8 cellular contexts compared by ENCODE assay signal in the genomic region with DNA sequence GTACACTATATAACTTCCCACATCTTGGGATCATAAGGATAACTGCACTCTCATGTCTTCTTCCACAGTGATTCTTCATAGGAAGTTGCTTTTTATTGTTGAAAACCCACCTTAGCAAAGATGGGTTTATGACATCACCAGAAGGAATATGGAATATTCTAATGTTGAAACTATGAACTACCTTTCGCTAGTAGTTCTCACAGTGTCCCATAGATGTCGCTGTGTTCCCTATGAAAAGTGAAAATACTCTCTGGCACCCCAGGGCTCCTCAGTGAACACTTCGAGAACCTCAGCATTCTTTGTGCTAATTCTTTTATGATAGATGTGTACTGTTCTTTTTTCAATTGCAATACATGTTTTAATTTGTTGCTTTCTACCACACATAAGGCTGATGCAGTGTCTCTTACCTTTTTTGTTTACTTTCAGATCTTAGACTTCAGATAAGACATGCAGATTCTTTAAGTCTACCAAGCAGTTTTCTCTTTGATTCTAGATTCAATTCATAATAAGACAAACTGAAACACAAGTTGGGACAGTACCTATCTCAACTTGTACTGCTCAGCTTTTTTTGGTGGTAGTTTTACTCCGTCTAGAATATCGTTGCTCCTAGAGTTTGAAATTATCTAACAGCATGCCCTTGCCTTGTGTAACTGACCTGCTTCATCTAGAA.
DNase-seq lines count a peak whose midpoint lies in the region; ATAC-seq and TF ChIP-seq lines count a peak whose summit lies in the region.

No MANE protein-coding gene starts in this region.

- no peak overlapping the region for H3K56ac ChIP-seq in H9 (ENCODE audit: insufficient read length, low read depth, low read length)

- H3K4me3 Mint-ChIP-seq in H9 (no peak overlapping the region), progenitor cell of endocrine pancreas (ENCODE audit: low read depth) (no peak overlapping the region)

- H2BK15ac ChIP-seq in H9 (ENCODE audit: low read depth, low read length) = no peak overlapping the region

- H3K27me3 Mint-ChIP-seq in H9 (ENCODE audit: low read depth) (no peaks in the 10 kb centered on the region), progenitor cell of endocrine pancreas (no peaks in the 10 kb centered on the region)

- H2AFZ ChIP-seq in H9 (ENCODE audit: low read length) = no peak overlapping the region

- no CpG with 5 or more reads among the region's 5 CpGs for WGBS in H9 (ENCODE audit: extremely low coverage, insufficient read length, low lambda C conversion rate)

- H3K36me3 ChIP-seq in WERI-Rb-1 = peaks cover 79% of the 10 kb centered on the region

- TF ChIP-seq CTCF in H9 (conservative IDR thresholded peaks at IDR 0.05) (peak; percentile 74), WERI-Rb-1 (IDR thresholded peaks at IDR 0.05; ENCODE audit: low read depth, low read length) (peak; percentile 49), progenitor cell of endocrine pancreas (IDR thresholded peaks at IDR 0.05; ENCODE audit: unreplicated experiment) (peak; percentile 44), GM13976 (IDR thresholded peaks at IDR 0.05; ENCODE audit: borderline replicate concordance, control extremely low read depth, extremely low read depth, insufficient read depth, missing control alignments) (no peak)

- H3K9me3 Mint-ChIP-seq in H9 (peaks cover 9 to 13% of the 10 kb centered on the region in 2 experiments; a peak in 4 of 5 replicates), progenitor cell of endocrine pancreas (ENCODE audit: low read depth) (peaks cover 17% of the 10 kb centered on the region)

- no peak overlapping the region for H3K4me2 ChIP-seq in H9 (ENCODE audit: insufficient read depth, insufficient read length, low read length)

- in situ Hi-C loops in GM13976 (cut with MboI; ENCODE audit: low sequenced_read_pairs, unreplicated experiment) = no loop called here

- no peak overlapping the region for H3K4ac ChIP-seq in H9 (ENCODE audit: low read depth, low read length)

- H3K79me1 ChIP-seq in H9 (ENCODE audit: insufficient read depth, low read depth, low read length, poor library complexity, severe bottlenecking) = no peaks in the 10 kb centered on the region

- H3K27ac ChIP-seq in H9 (ENCODE audit: insufficient read length, low read depth, low read length) = no peak overlapping the region
- H3K27ac ChIP-seq in WERI-Rb-1 = no peak overlapping the region

- H3K4me1 ChIP-seq in H9 (ENCODE audit: insufficient read depth, low read length) = no peaks in the 10 kb centered on the region

- no peak overlapping the region for H2BK120ac ChIP-seq in H9 (ENCODE audit: low read depth, low read length, poor library complexity, severe bottlenecking)

- H3K27ac Mint-ChIP-seq in H9 = no peak overlapping the region
- H3K27ac Mint-ChIP-seq in progenitor cell of endocrine pancreas = no peak overlapping the region

- no peak overlapping the region for H3K23ac ChIP-seq in H9 (ENCODE audit: insufficient read length, low read depth, low read length)

- ATAC-seq in esophagus mucosa = peak; percentile 32
- no peak for ATAC-seq in GM21576 (IDR thresholded peaks at IDR 0.05; ENCODE audit: unreplicated experiment)

- H3K9me3 ChIP-seq in H9 (ENCODE audit: control insufficient read depth, low read depth, low read length) (no peaks in the 10 kb centered on the region), WERI-Rb-1 (ENCODE audit: severe bottlenecking) (peaks cover 8% of the 10 kb centered on the region)

- no peaks in the 10 kb centered on the region for H3K79me2 ChIP-seq in H9 (ENCODE audit: insufficient read depth, low read length)

- H4K8ac ChIP-seq in H9 (replicated peaks; ENCODE audit: insufficient read length, low read depth, low read length) = no peak overlapping the region

- peaks cover 20 to 63% (median 44%) of the 10 kb centered on the region in 3 experiments for H3K36me3 Mint-ChIP-seq in H9 (ENCODE audit: insufficient read depth in 1 of 3, low read depth in 3 of 3)
- peaks cover 49% of the 10 kb centered on the region for H3K36me3 Mint-ChIP-seq in progenitor cell of endocrine pancreas (ENCODE audit: insufficient read depth)

- no peak overlapping the region for H2AK5ac ChIP-seq in H9 (ENCODE audit: insufficient read length, low read length)

- no peak overlapping the region for H4K91ac ChIP-seq in H9 (ENCODE audit: insufficient read length, low read depth, low read length)

- DNase-seq in AG08396 (ENCODE audit: low spot score) = peak; percentile 22
- DNase-seq in H9 = no peak
- peak; percentile 16 for DNase-seq in WERI-Rb-1
- DNase-seq in progenitor cell of endocrine pancreas (ENCODE audit: low spot score, unreplicated experiment) = no peak
- DNase-seq in cortex of kidney (lab: John Stamatoyannopoulos, UW) = no peak
- DNase-seq in GM13976 (ENCODE audit: low spot score) = no peak

- no peak overlapping the region for H2BK20ac ChIP-seq in H9 (ENCODE audit: low read depth, low read length, poor library complexity, severe bottlenecking)

- no peaks in the 10 kb centered on the region for H3K27me3 ChIP-seq in H9 (ENCODE audit: insufficient read depth, low read length)
- no peaks in the 10 kb centered on the region for H3K27me3 ChIP-seq in WERI-Rb-1 (ENCODE audit: insufficient read depth, low read depth, severe bottlenecking)

- H3K18ac ChIP-seq in H9 (ENCODE audit: insufficient read length, low read depth, low read length) = no peak overlapping the region

- H3K9ac ChIP-seq in H9 (ENCODE audit: extremely low read depth, insufficient read length, low read length) = no peak overlapping the region

- H3K23me2 ChIP-seq in H9 (ENCODE audit: insufficient read length, low read depth, low read length, poor library complexity, severe bottlenecking) = no peaks in the 10 kb centered on the region

- no peak overlapping the region for H2BK5ac ChIP-seq in H9 (ENCODE audit: insufficient read length, low read length)

- H3K14ac ChIP-seq in H9 (ENCODE audit: insufficient read depth, low read length) = no peak overlapping the region

- no peak overlapping the region for H4K5ac ChIP-seq in H9 (ENCODE audit: insufficient read length, low read depth, low read length)

- H3K4me3 ChIP-seq in WERI-Rb-1 (ENCODE audit: low read depth, low read length) = no peak overlapping the region

- H3K4me1 Mint-ChIP-seq in H9 (0 out of 4 replicates have a peak, but pooled peaks cover 0 to 2% of the 10 kb centered on the region in 2 experiments), progenitor cell of endocrine pancreas (ENCODE audit: low read depth) (no peaks in the 10 kb centered on the region)

- no peaks in the 10 kb centered on the region for H4K20me1 ChIP-seq in H9 (ENCODE audit: control insufficient read depth, insufficient read depth, insufficient read length)

- H3T11ph ChIP-seq in H9 (ENCODE audit: low read length) = no peak overlapping the region

- no peak overlapping the region for H2BK12ac ChIP-seq in H9 (ENCODE audit: insufficient read length, low read depth, low read length)

Comparison
In these comparisons a context has a peak if more than half of its experiments do, and no peak if none do; other contexts are left out.
1. DNase-seq: peak in AG08396 (single experiment) and WERI-Rb-1 (single experiment); none in H9 (single experiment), progenitor cell of endocrine pancreas (single experiment), cortex of kidney (single experiment) and GM13976 (single experiment).